ENCODE assay signal across 1 cellular context in the genomic region with DNA sequence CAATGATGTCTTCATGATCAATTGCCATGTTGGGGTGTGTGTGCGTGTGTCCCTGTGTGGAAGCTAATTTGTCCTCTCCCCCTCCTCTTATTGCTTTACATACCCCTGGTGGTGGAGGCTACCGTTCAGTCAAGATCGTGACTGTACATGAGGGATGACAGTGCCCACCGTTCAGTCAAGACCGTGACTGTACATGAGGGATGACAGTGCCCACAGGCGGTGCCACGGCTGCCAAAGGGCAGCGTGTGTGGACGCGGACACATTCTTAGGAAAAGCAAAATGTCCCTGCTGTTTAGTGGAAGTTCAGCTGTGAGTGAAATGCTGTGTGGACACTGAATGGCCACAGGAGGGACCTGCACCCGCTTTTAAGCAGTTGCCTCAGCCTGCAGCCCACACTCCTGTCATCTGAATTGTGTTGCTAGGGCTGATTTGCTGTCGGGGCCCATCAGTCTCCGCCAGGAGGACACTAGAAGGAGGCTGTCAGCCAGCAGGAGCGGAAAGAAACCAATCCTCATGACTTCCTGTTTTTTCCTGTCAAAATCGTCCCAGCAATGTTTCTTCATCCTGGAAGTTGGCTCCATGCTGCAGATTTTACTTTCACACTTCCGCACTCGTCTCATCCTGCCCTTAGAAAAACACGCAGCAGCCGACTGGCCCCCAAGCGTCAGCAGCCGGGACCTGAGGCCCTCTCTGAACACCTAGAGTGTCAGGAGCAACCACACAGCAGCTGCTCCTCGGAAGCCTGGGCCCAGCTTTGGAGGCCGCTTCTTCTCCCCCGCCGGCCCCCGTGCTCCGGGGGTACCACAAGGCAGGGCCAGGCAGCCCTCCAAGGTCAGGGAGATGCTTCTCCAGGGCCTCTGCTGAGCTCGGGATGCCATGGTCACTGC.
TF ChIP-seq lines count a peak whose summit lies in the region.

No MANE protein-coding gene starts in this region.

TF ChIP-seq in GM12878, 131 proteins besides CTCF, POLR2A, EP300 and RAD21:
- TF ChIP-seq CREB1 (IDR thresholded peaks at IDR 0.05; ENCODE audit: low read depth) (no peak), SPI1 (IDR thresholded peaks at IDR 0.05; ENCODE audit: borderline replicate concordance, insufficient read depth, low read depth, low read length) (peak; percentile 33; the same call in 1 of the 2 replicates), PAX5 (IDR thresholded peaks at IDR 0.05; ENCODE audit: borderline replicate concordance, low read depth, low read length) (no peak), SUPT20H (IDR thresholded peaks at IDR 0.05; ENCODE audit: borderline replicate concordance, control insufficient read depth, low read depth, low read length) (no peak), LARP7 (IDR thresholded peaks at IDR 0.05) (no peak), MEF2B (IDR thresholded peaks at IDR 0.05; ENCODE audit: partially characterized antibody, poor library complexity, severe bottlenecking) (no peak)
